30 cellular contexts compared by ENCODE assay signal in the genomic region with DNA sequence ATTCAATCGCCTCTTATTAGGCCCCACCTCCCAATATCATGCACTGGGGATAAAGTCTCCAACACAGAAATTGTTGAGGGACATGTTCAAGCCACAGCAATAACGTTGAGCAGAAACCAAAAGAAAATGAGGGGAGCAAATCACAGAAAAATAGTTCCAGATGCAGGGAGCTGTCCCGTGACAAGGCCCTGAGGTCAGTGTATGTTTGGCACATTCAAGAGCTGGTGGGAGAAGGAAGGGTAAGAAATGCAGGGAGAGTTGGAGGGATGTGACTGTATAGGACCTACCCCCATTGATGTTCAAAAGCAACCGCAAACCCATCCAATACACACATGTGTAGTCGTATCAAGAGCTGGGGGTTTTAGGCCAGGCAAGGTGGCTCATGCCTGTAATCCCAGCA.
"Had no signal": no experiment of that assay in that cellular context is flagged by ENCODE, and none has a peak within 500 bp of the region (broad histone marks: within the 10 kb centered on the region; RNA-seq: fewer than 3 reads in every experiment).

No MANE protein-coding gene starts in this region.

- H3K4me1 Mint-ChIP-seq: activated CD4-positive, alpha-beta T cell treated with anti-CD3 and anti-CD28 coated beads for 36 hours; activated naive CD4-positive, alpha-beta T cell treated with anti-CD3 and anti-CD28 coated beads, Interleukin-2, amount 10 ng/mL, durations not matched to agents 7 days and 5 days; central memory CD8-positive, alpha-beta T cell had no signal

- H3K4me3 Mint-ChIP-seq: activated CD4-positive, alpha-beta memory T cell treated with anti-CD3 and anti-CD28 coated beads for 36 hours; activated CD4-positive, alpha-beta T cell treated with anti-CD3 and anti-CD28 coated beads for 36 hours; activated CD4-positive, alpha-beta T cell treated with anti-CD3 and anti-CD28 coated beads, Interleukin-2, amount 10 ng/mL, durations not matched to agents 24 days and 14 days; activated CD8-positive, alpha-beta memory T cell treated with anti-CD3 and anti-CD28 coated beads, Interleukin-2, amount 10 ng/mL, durations not matched to agents 7 days and 5 days; activated CD8-positive, alpha-beta T cell treated with anti-CD3 and anti-CD28 coated beads, Interleukin-2, amount 10 ng/mL, durations not matched to agents 7 days and 5 days; activated naive CD4-positive, alpha-beta T cell treated with anti-CD3 and anti-CD28 coated beads, Interleukin-2, amount 10 ng/mL, durations not matched to agents 7 days and 5 days; activated naive CD8-positive, alpha-beta T cell treated with anti-CD3 and anti-CD28 coated beads, Interleukin-2, amount 10 ng/mL, durations not matched to agents 7 days and 5 days; activated T-helper 1 cell treated with anti-CD3 and anti-CD28 coated beads, Interleukin-12 subunit alpha, Interleukin-12 subunit beta, Interleukin-2, Interleukin-4 antibody, amounts not matched to agents 30 ng/mL and 10 ng/mL and 1 ng/mL, durations not matched to agents 14 hours and 24 hours and 36 hours; brain; central memory CD8-positive, alpha-beta T cell; dendritic cell treated with granulocyte-macrophage colony-stimulating factor and Interleukin-4, amounts not matched to agents 40 ng/mL and 50 ng/mL, for 4 days; endodermal cell had no signal

- H3K4me1 ChIP-seq: breast epithelium had no signal

- H3K4me3 ChIP-seq: ascending aorta, breast epithelium, cardiac muscle cell, coronary artery, dorsolateral prefrontal cortex had no signal

- H3K9me3 ChIP-seq: ascending aorta, breast epithelium had no signal

- H3K27ac ChIP-seq: ascending aorta, breast epithelium, cardiac muscle cell, coronary artery, dorsolateral prefrontal cortex had no signal

- H3K27me3 ChIP-seq: ascending aorta, breast epithelium, cardiac muscle cell had no signal

- H3K27ac Mint-ChIP-seq: activated CD4-positive, alpha-beta memory T cell treated with anti-CD3 and anti-CD28 coated beads for 36 hours; activated CD4-positive, alpha-beta T cell treated with anti-CD3 and anti-CD28 coated beads for 36 hours; activated CD4-positive, alpha-beta T cell treated with anti-CD3 and anti-CD28 coated beads, Interleukin-2, amount 10 ng/mL, durations not matched to agents 24 days and 14 days; activated CD8-positive, alpha-beta memory T cell treated with anti-CD3 and anti-CD28 coated beads, Interleukin-2, amount 10 ng/mL, durations not matched to agents 7 days and 5 days; activated CD8-positive, alpha-beta T cell treated with anti-CD3 and anti-CD28 coated beads, Interleukin-2, amount 10 ng/mL, durations not matched to agents 7 days and 5 days; activated naive CD4-positive, alpha-beta T cell treated with anti-CD3 and anti-CD28 coated beads, Interleukin-2, amount 10 ng/mL, durations not matched to agents 7 days and 5 days; activated naive CD4-positive, alpha-beta T cell treated with anti-CD3 and anti-CD28 coated beads, Interleukin-2, amount 50 U/mL, for 72 hours; activated naive CD8-positive, alpha-beta T cell treated with anti-CD3 and anti-CD28 coated beads, Interleukin-2, amount 10 ng/mL, durations not matched to agents 7 days and 5 days; activated T-helper 1 cell treated with anti-CD3 and anti-CD28 coated beads, Interleukin-12 subunit alpha, Interleukin-12 subunit beta, Interleukin-2, Interleukin-4 antibody, amounts not matched to agents 30 ng/mL and 10 ng/mL and 1 ng/mL, durations not matched to agents 14 hours and 24 hours and 36 hours; activated T-helper 2 cell treated with anti-CD3 and anti-CD28 coated beads, Interferon-gamma antibody, Interleukin-2, Interleukin-4, amounts not matched to agents 10 μg/mL and 5 μg/mL and 100 μg/mL, durations not matched to agents 14 hours and 24 hours and 36 hours; brain; dendritic cell treated with granulocyte-macrophage colony-stimulating factor and Interleukin-4, amounts not matched to agents 40 ng/mL and 50 ng/mL, for 4 days; endodermal cell had no signal

- ATAC-seq: activated CD4-positive, alpha-beta T cell treated with anti-CD3 and anti-CD28 coated beads for 36 hours; activated CD8-positive, alpha-beta memory T cell treated with anti-CD3 and anti-CD28 coated beads, Interleukin-2, amount 10 ng/mL, durations not matched to agents 7 days and 5 days; activated CD8-positive, alpha-beta T cell treated with anti-CD3 and anti-CD28 coated beads, Interleukin-2, amount 10 ng/mL, durations not matched to agents 7 days and 5 days; activated naive CD4-positive, alpha-beta T cell treated with anti-CD3 and anti-CD28 coated beads, Interleukin-2, amount 50 U/mL, for 72 hours; esophagus mucosa had no signal

- FAIRE-seq: frontal cortex had no signal

- H3K9me3 Mint-ChIP-seq: activated CD4-positive, alpha-beta memory T cell treated with anti-CD3 and anti-CD28 coated beads for 36 hours; activated CD4-positive, alpha-beta T cell treated with anti-CD3 and anti-CD28 coated beads, Interleukin-2, amount 10 ng/mL, durations not matched to agents 24 days and 14 days; activated naive CD4-positive, alpha-beta T cell treated with anti-CD3 and anti-CD28 coated beads, Interleukin-2, amount 10 ng/mL, durations not matched to agents 7 days and 5 days; activated naive CD4-positive, alpha-beta T cell treated with anti-CD3 and anti-CD28 coated beads, Interleukin-2, amount 50 U/mL, for 72 hours; activated naive CD8-positive, alpha-beta T cell treated with anti-CD3 and anti-CD28 coated beads, Interleukin-2, amount 10 ng/mL, durations not matched to agents 7 days and 5 days; activated T-helper 1 cell treated with anti-CD3 and anti-CD28 coated beads, Interleukin-12 subunit alpha, Interleukin-12 subunit beta, Interleukin-2, Interleukin-4 antibody, amounts not matched to agents 30 ng/mL and 10 ng/mL and 1 ng/mL, durations not matched to agents 14 hours and 24 hours and 36 hours; activated T-helper 2 cell treated with anti-CD3 and anti-CD28 coated beads, Interferon-gamma antibody, Interleukin-2, Interleukin-4, amounts not matched to agents 10 μg/mL and 5 μg/mL and 100 μg/mL, durations not matched to agents 14 hours and 24 hours and 36 hours; central memory CD8-positive, alpha-beta T cell; dendritic cell treated with granulocyte-macrophage colony-stimulating factor and Interleukin-4, amounts not matched to agents 40 ng/mL and 50 ng/mL, for 4 days; endodermal cell had no signal

- DNase-seq: activated CD4-positive, alpha-beta memory T cell treated with anti-CD3 and anti-CD28 coated beads for 36 hours; activated CD4-positive, alpha-beta T cell treated with anti-CD3 and anti-CD28 coated beads for 36 hours; activated CD4-positive, alpha-beta T cell treated with anti-CD3 and anti-CD28 coated beads, Interleukin-2, amount 10 ng/mL, durations not matched to agents 24 days and 14 days; activated CD4-positive, CD25-positive, alpha-beta regulatory T cell; activated CD4-positive, CD25-positive, alpha-beta regulatory T cell treated with anti-CD3 and anti-CD28 coated beads, Interleukin-2, amount 50 U/mL, for 72 hours; activated CD8-positive, alpha-beta memory T cell treated with anti-CD3 and anti-CD28 coated beads, Interleukin-2, amount 10 ng/mL, durations not matched to agents 7 days and 5 days; activated CD8-positive, alpha-beta memory T cell treated with anti-CD3 and anti-CD28 coated beads, Interleukin-2, amount 50 U/mL, for 4 hours; activated CD8-positive, alpha-beta T cell treated with anti-CD3 and anti-CD28 coated beads, Interleukin-2, amount 10 ng/mL, durations not matched to agents 7 days and 5 days; activated effector memory CD4-positive, alpha-beta T cell treated with anti-CD3 and anti-CD28 coated beads, Interleukin-2, amount 50 U/mL, for 16 hours; activated naive CD4-positive, alpha-beta T cell treated with anti-CD3 and anti-CD28 coated beads, Interleukin-2, amount 10 ng/mL, durations not matched to agents 7 days and 5 days; activated naive CD8-positive, alpha-beta T cell treated with anti-CD3 and anti-CD28 coated beads, Interleukin-2, amount 10 ng/mL, durations not matched to agents 7 days and 5 days; activated T-cell treated with anti-CD3 and anti-CD28 coated beads, Interleukin-2, amount 50 U/mL, for 1 hour; activated T-cell treated with anti-CD3 and anti-CD28 coated beads, Interleukin-2, amount 50 U/mL, for 48 hours; dorsolateral prefrontal cortex; effector memory CD4-positive, alpha-beta T cell; endodermal cell; foreskin fibroblast; T-helper 2 cell had no signal

- H3K36me3 Mint-ChIP-seq: activated CD4-positive, alpha-beta memory T cell treated with anti-CD3 and anti-CD28 coated beads for 36 hours; activated CD8-positive, alpha-beta memory T cell treated with anti-CD3 and anti-CD28 coated beads, Interleukin-2, amount 10 ng/mL, durations not matched to agents 7 days and 5 days; activated naive CD4-positive, alpha-beta T cell treated with anti-CD3 and anti-CD28 coated beads, Interleukin-2, amount 10 ng/mL, durations not matched to agents 7 days and 5 days; activated naive CD4-positive, alpha-beta T cell treated with anti-CD3 and anti-CD28 coated beads, Interleukin-2, amount 50 U/mL, for 72 hours; activated naive CD8-positive, alpha-beta T cell treated with anti-CD3 and anti-CD28 coated beads, Interleukin-2, amount 10 ng/mL, durations not matched to agents 7 days and 5 days; brain had no signal

- H3K36me3 ChIP-seq: ascending aorta, breast epithelium, cardiac muscle cell had no signal
